1 cellular context compared by ENCODE assay signal in genomic region chr7:27176343-27176731, GRCh38.
A peak's percentile ranks its signal among the peaks of the same experiment; 100 is the strongest.
TF ChIP-seq lines count a peak whose summit lies in the region.

No MANE protein-coding gene starts in this region.

TF ChIP-seq in H1, 55 proteins besides CTCF, POLR2A, EP300 and RAD21:
- no peak for TF ChIP-seq SAP30 (IDR thresholded peaks at IDR 0.05; ENCODE audit: insufficient read depth, insufficient replicate concordance, low read length)
- TF ChIP-seq CBX8 (IDR thresholded peaks at IDR 0.05; ENCODE audit: borderline replicate concordance, low read depth, low read length) = 0 out of 2 replicates have a peak, but pooled peaks have one; percentile 10
- TF ChIP-seq EZH2 (IDR thresholded peaks at IDR 0.05; ENCODE audit: low read depth, low read length, severe bottlenecking) = peak; percentile 56
